Comparison of ENCODE assay signal across 9 cellular contexts in the genomic region with DNA sequence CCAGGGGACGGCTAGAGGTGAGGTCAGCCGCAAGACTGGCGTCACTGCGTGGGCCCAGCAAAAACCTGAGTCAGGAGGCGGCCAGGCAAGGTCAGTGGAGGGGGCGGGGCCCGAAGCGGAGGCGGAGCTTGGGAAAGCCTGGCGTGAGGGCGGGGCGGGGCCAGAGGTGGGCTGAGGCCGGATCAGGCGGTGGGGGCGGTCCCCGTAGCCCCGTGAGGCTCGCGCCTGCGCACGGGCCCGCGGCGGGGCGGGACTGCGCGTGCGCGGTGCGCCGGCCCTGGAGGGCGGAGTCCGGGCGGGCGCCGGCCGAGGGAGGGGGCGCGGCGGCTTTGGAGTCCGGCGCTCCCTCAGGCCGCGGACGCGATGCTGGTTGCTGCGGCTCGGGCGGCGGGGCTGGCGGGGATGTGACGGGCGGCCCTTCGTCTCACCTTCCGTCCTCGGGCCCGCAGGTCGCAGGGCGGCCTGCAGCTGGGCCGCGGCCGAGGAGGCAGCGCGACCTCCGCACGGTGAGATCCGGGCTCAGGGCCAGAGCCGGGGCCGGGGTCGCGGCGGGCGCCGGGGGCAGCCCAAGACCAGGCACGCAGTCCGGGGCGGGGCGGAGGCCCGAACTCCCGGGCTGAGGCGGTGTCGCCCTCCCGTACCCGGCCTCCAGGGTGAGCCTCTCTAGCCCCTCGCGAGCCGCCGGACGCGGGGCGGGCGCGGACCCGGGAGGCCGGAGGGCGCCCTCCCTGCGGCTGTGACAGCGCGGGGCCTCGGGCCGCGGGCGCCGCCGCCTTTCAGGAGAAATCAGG. TPM values are rescaled to one million over a fixed set of nuclear protein-coding genes. Genes with fewer than 3 reads are reported as not detected.
DNase-seq lines count a peak whose midpoint lies in the region; ATAC-seq, FAIRE-seq and TF ChIP-seq lines count a peak whose summit lies in the region.
"Had no signal": no experiment of that assay in that cellular context is flagged by ENCODE, and none has a peak within 500 bp of the region (broad histone marks: within the 10 kb centered on the region; RNA-seq: fewer than 3 reads in every experiment).

CCSER2 (plus strand) TSS at position 287 of the 791 bp plus-strand sequence. CDS start 42,464 bp downstream, outside the sequence.

- in situ Hi-C loops in ACHN (cut with HindIII; ENCODE audit: low pct_ligation_motif_present, low pct_unique_long_range_greater_than_20kb, low sequenced_read_pairs), result no loop called here

- no peaks in the 10 kb centered on the region for H3K27me3 ChIP-seq in bronchial epithelial cell (ENCODE audit: control insufficient read depth, insufficient read depth, low read length)

- no peaks in the 10 kb centered on the region for H3K27me3 Mint-ChIP-seq in WTC11 (ENCODE audit: low read depth)
- peaks cover 16 to 28% (median 27%) of the 10 kb centered on the region in 3 donors for H3K27me3 Mint-ChIP-seq in immature natural killer cell (ENCODE audit: low read depth in 3 of 3)

- H3K4me3 ChIP-seq in bronchial epithelial cell (ENCODE audit: low read depth, low read length), result peak within 1 kb of the TSS; percentile 64

- FAIRE-seq in bronchial epithelial cell (lab: Jason Lieb, UNC), result no peak
- FAIRE-seq: TTC549 had no signal

- peak within 1 kb of the TSS; percentile 99 for H3K27ac Mint-ChIP-seq in WTC11
- peak within 1 kb of the TSS; percentile 96 to 99 (median 98) for H3K27ac Mint-ChIP-seq in immature natural killer cell

- peak; percentile 50 for ATAC-seq in GM18519 (IDR thresholded peaks at IDR 0.05; ENCODE audit: low FRiP score, unreplicated experiment)
- peak; percentile 69 for ATAC-seq in HG03045 (IDR thresholded peaks at IDR 0.05; ENCODE audit: unreplicated experiment)
- ATAC-seq in WTC11, result peak; percentile 91

- H3K9me3 Mint-ChIP-seq in WTC11, result no peaks in the 10 kb centered on the region
- H3K9me3 Mint-ChIP-seq in immature natural killer cell, result peaks cover 0 to 2% (median 0%) of the 10 kb centered on the region in 6 donors

- H3K36me3 ChIP-seq in bronchial epithelial cell (ENCODE audit: control insufficient read depth, insufficient read depth, low read length), result no peaks in the 10 kb centered on the region

- TF ChIP-seq CTCF in WTC11 (IDR thresholded peaks at IDR 0.05) (no peak), bronchial epithelial cell (IDR thresholded peaks at IDR 0.05; ENCODE audit: insufficient read depth, low read length, severe bottlenecking) (no peak)

- POLR2A ChIA-PET in WTC11 (lab: Charles Lee), result interaction anchor here (0.6 to 1.0 kb wide), 5 partner anchors 8 to 217 kb away, joined by 3 to 4 read pairs (median 3); no protein-coding TSS in a partner anchor

- peaks cover 36% of the 10 kb centered on the region for H3K4me1 Mint-ChIP-seq in WTC11
- H3K4me1 Mint-ChIP-seq in immature natural killer cell, result peaks cover 35 to 39% of the 10 kb centered on the region in 2 donors

- CTCF ChIA-PET in WTC11 (lab: Charles Lee), result interaction anchor here (0.5 to 2.5 kb wide), 14 partner anchors 12 to 285 kb away, joined by 3 to 27 read pairs (median 6); no protein-coding TSS in a partner anchor

- H3K36me3 Mint-ChIP-seq in WTC11 (no peaks in the 10 kb centered on the region), immature natural killer cell (no peaks in the 10 kb centered on the region)

- peak within 1 kb of the TSS; percentile 96 for H3K4me3 Mint-ChIP-seq in WTC11
- peak within 1 kb of the TSS; percentile 95 to 98 (median 96) for H3K4me3 Mint-ChIP-seq in immature natural killer cell

- DNase-seq in ACHN, result peak; percentile 96
- peak; percentile 82 for DNase-seq in NCI-H2196 (lab: John Stamatoyannopoulos, UW; ENCODE audit: unreplicated experiment)
- peak; percentile 99 for DNase-seq in WTC11 (ENCODE audit: low spot score)
- peak; percentile 85 for DNase-seq in bronchial epithelial cell (ENCODE audit: low read depth)
- DNase-seq in immature natural killer cell, result peak; percentile 96 to 97 (median 96)
- DNase-seq in smooth muscle cell of the brain vasculature (ENCODE audit: low read depth, low spot score), result peak; percentile 81

TF ChIP-seq in WTC11, 78 proteins besides CTCF, POLR2A, EP300 and RAD21 (continues in another document):
- TF ChIP-seq ETV6 (CRISPR knock-in tag; IDR thresholded peaks at IDR 0.05) (peak; percentile 36; the same call in 1 of the 2 replicates), MXD4 (CRISPR knock-in tag; IDR thresholded peaks at IDR 0.05; ENCODE audit: borderline replicate concordance) (no peak), RORB (CRISPR knock-in tag; IDR thresholded peaks at IDR 0.05) (no peak), IRF2 (CRISPR knock-in tag; IDR thresholded peaks at IDR 0.05; ENCODE audit: borderline replicate concordance, low read depth) (no peak), ZNF121 (CRISPR knock-in tag; IDR thresholded peaks at IDR 0.05) (peak; percentile 99), SMAD3 (CRISPR knock-in tag; IDR thresholded peaks at IDR 0.05; ENCODE audit: borderline replicate concordance) (no peak), FOXP1 (CRISPR knock-in tag; IDR thresholded peaks at IDR 0.05; ENCODE audit: borderline replicate concordance) (peak; percentile 81), FOXK1 (CRISPR knock-in tag; IDR thresholded peaks at IDR 0.05) (0 out of 2 replicates have a peak, but pooled peaks have one; percentile 32), STAT6 (CRISPR knock-in tag; conservative IDR thresholded peaks at IDR 0.05; ENCODE audit: low read depth) (no peak), ZBTB21 (CRISPR knock-in tag; IDR thresholded peaks at IDR 0.05; ENCODE audit: borderline replicate concordance) (no peak), TCF7 (CRISPR knock-in tag; IDR thresholded peaks at IDR 0.05; ENCODE audit: low read depth) (0 out of 2 replicates have a peak, but pooled peaks have one; percentile 36), SOX15 (CRISPR knock-in tag; IDR thresholded peaks at IDR 0.05) (no peak)
- TF ChIP-seq, protein P1, sequence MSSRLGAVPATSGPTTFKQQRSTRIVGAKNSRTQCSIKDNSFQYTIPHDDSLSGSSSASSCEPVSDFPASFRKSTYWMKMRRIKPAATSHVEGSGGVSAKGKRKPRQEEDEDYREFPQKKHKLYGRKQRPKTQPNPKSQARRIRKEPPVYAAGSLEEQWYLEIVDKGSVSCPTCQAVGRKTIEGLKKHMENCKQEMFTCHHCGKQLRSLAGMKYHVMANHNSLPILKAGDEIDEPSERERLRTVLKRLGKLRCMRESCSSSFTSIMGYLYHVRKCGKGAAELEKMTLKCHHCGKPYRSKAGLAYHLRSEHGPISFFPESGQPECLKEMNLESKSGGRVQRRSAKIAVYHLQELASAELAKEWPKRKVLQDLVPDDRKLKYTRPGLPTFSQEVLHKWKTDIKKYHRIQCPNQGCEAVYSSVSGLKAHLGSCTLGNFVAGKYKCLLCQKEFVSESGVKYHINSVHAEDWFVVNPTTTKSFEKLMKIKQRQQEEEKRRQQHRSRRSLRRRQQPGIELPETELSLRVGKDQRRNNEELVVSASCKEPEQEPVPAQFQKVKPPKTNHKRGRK (CRISPR knock-in tag; IDR thresholded peaks at IDR 0.05; ENCODE audit: borderline replicate concordance), result no peak
- TF ChIP-seq, protein P2, sequence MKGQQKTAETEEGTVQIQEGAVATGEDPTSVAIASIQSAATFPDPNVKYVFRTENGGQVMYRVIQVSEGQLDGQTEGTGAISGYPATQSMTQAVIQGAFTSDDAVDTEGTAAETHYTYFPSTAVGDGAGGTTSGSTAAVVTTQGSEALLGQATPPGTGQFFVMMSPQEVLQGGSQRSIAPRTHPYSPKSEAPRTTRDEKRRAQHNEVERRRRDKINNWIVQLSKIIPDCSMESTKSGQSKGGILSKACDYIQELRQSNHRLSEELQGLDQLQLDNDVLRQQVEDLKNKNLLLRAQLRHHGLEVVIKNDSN (CRISPR knock-in tag; IDR thresholded peaks at IDR 0.05), result no peak
- TF ChIP-seq, protein P3, sequence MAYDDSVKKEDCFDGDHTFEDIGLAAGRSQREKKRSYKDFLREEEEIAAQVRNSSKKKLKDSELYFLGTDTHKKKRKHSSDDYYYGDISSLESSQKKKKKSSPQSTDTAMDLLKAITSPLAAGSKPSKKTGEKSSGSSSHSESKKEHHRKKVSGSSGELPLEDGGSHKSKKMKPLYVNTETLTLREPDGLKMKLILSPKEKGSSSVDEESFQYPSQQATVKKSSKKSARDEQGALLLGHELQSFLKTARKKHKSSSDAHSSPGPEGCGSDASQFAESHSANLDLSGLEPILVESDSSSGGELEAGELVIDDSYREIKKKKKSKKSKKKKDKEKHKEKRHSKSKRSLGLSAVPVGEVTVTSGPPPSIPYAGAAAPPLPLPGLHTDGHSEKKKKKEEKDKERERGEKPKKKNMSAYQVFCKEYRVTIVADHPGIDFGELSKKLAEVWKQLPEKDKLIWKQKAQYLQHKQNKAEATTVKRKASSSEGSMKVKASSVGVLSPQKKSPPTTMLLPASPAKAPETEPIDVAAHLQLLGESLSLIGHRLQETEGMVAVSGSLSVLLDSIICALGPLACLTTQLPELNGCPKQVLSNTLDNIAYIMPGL (CRISPR knock-in tag; IDR thresholded peaks at IDR 0.05), result 0 out of 2 replicates have a peak, but pooled peaks have one; percentile 51

RNA-seq across cellular contexts. Expression of gene CCSER2, which starts in this region (rescaled TPM):
- total RNA-seq in WTC11 (2021), result 21.4 to 30.6 TPM (median 22.7 TPM) in 3 replicates
- total RNA-seq in bronchial epithelial cell, result 22.4 and 25.2 TPM in 2 replicates
- 100 to 1,000 TPM in 2 of 3 donors, 10 to 100 TPM in 1; 81.3 to 118 (median 103) TPM for polyA plus RNA-seq in immature natural killer cell

Comparison
In these comparisons a context has a peak if more than half of its experiments do, and no peak if none do; other contexts are left out.
1. Peak in every context shown above with its lines: DNase-seq, ATAC-seq and H3K4me3 ChIP-seq.